1 cellular context compared by ENCODE assay signal in the genomic region with DNA sequence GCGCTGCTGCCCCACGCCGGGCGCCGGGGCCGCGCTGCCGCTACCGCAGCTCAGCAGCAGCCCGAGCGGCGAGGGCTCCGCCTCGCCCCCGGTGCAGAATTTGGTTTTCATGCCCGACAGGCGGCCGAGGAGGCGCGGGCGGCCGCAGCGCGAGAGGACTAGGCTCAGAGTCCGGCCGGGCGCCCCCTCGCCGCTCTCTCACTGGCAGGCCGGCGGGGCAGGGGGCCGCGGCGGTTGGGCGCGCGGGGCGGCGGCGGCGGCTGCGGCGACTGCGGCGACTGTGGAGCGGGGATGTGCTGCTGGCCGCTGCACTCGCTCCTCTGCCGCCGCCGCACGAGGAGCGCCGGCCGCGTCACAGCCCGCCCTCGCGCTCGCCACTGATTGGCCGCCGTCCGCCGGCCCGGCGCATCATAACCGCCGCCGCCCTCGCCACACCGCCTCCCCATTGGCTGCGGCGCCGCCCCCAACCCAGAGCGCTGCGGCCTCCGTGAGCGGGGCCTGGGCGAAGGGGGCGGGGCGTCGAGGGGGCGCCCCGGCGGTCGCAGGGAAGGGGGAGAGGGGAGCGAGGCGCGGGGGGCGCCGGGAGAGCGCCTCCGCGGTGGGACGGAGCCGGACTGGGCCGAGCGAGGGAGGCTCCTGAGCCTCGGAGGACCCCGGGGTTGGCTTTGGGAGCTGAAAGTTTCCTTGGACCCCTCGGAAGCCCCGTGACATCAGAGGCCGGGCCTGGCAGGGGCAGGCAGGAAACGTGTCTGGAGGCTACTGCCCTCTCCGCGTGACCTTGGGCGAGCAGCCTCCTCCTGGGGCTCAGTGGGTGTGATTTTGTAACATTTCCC.
TF ChIP-seq lines count a peak whose summit lies in the region.

A gene (minus strand): TSS at position 322 of the 833 bp plus-strand sequence. CDS start 211 bp downstream, at position 111.

TF ChIP-seq in WTC11, 78 proteins besides CTCF, POLR2A, EP300 and RAD21 (continued from another document and continues in another):
- TF ChIP-seq, protein P1, sequence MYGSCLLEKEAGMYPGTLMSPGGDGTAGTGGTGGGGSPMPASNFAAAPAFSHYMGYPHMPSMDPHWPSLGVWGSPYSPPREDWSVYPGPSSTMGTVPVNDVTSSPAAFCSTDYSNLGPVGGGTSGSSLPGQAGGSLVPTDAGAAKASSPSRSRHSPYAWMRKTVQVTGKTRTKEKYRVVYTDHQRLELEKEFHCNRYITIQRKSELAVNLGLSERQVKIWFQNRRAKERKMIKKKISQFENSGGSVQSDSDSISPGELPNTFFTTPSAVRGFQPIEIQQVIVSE (CRISPR knock-in tag; IDR thresholded peaks at IDR 0.05; ENCODE audit: borderline replicate concordance): no peak
- TF ChIP-seq FOXJ3 (CRISPR knock-in tag; IDR thresholded peaks at IDR 0.05; ENCODE audit: borderline replicate concordance) (no peak), GABPB1 (CRISPR knock-in tag; IDR thresholded peaks at IDR 0.05) (0 out of 2 replicates have a peak, but pooled peaks have one; percentile 8), ATF1 (CRISPR knock-in tag; IDR thresholded peaks at IDR 0.05) (no peak), ZNF232 (CRISPR knock-in tag; IDR thresholded peaks at IDR 0.05) (no peak), ZNF317 (CRISPR knock-in tag; IDR thresholded peaks at IDR 0.05; ENCODE audit: borderline replicate concordance, low read depth) (no peak), OVOL2 (CRISPR knock-in tag; IDR thresholded peaks at IDR 0.05; ENCODE audit: borderline replicate concordance) (no peak), ZNF138 (CRISPR knock-in tag; conservative IDR thresholded peaks at IDR 0.05) (no peak), FOXP1 (CRISPR knock-in tag; IDR thresholded peaks at IDR 0.05; ENCODE audit: borderline replicate concordance) (peak; percentile 43; the same call in 1 of the 2 replicates), RELA (CRISPR knock-in tag; IDR thresholded peaks at IDR 0.05; ENCODE audit: borderline replicate concordance) (no peak), ZNF416 (CRISPR knock-in tag; IDR thresholded peaks at IDR 0.05) (no peak), EMX1 (CRISPR knock-in tag; IDR thresholded peaks at IDR 0.05) (no peak), CREB1 (CRISPR knock-in tag; IDR thresholded peaks at IDR 0.05) (no peak), NR2C2 (CRISPR knock-in tag; IDR thresholded peaks at IDR 0.05) (no peak), ZNF263 (CRISPR knock-in tag; IDR thresholded peaks at IDR 0.05; ENCODE audit: low read depth) (no peak), JAZF1 (CRISPR knock-in tag; IDR thresholded peaks at IDR 0.05) (no peak), ZNF121 (CRISPR knock-in tag; IDR thresholded peaks at IDR 0.05) (no peak), FOXK1 (CRISPR knock-in tag; IDR thresholded peaks at IDR 0.05) (peak; percentile 85), RORB (CRISPR knock-in tag; IDR thresholded peaks at IDR 0.05) (no peak), ETV6 (CRISPR knock-in tag; IDR thresholded peaks at IDR 0.05) (peak; percentile 65; the same call in 1 of the 2 replicates), MXD4 (CRISPR knock-in tag; IDR thresholded peaks at IDR 0.05; ENCODE audit: borderline replicate concordance) (no peak), ZBTB21 (CRISPR knock-in tag; IDR thresholded peaks at IDR 0.05; ENCODE audit: borderline replicate concordance) (0 out of 2 replicates have a peak, but pooled peaks have one; percentile 45), SMAD3 (CRISPR knock-in tag; IDR thresholded peaks at IDR 0.05; ENCODE audit: borderline replicate concordance) (no peak), NR1H2 (CRISPR knock-in tag; IDR thresholded peaks at IDR 0.05) (no peak), ESRRA (CRISPR knock-in tag; IDR thresholded peaks at IDR 0.05; ENCODE audit: borderline replicate concordance) (no peak), SOX15 (CRISPR knock-in tag; IDR thresholded peaks at IDR 0.05) (no peak), TEAD4 (CRISPR knock-in tag; IDR thresholded peaks at IDR 0.05) (no peak), NFE2L1 (CRISPR knock-in tag; IDR thresholded peaks at IDR 0.05) (no peak), TP53 (CRISPR knock-in tag; IDR thresholded peaks at IDR 0.05) (peak; percentile 73; the same call in 1 of the 2 replicates)
- TF ChIP-seq, protein P2, sequence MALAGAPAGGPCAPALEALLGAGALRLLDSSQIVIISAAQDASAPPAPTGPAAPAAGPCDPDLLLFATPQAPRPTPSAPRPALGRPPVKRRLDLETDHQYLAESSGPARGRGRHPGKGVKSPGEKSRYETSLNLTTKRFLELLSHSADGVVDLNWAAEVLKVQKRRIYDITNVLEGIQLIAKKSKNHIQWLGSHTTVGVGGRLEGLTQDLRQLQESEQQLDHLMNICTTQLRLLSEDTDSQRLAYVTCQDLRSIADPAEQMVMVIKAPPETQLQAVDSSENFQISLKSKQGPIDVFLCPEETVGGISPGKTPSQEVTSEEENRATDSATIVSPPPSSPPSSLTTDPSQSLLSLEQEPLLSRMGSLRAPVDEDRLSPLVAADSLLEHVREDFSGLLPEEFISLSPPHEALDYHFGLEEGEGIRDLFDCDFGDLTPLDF (CRISPR knock-in tag; IDR thresholded peaks at IDR 0.05): peak; percentile 73
- TF ChIP-seq, protein P3, sequence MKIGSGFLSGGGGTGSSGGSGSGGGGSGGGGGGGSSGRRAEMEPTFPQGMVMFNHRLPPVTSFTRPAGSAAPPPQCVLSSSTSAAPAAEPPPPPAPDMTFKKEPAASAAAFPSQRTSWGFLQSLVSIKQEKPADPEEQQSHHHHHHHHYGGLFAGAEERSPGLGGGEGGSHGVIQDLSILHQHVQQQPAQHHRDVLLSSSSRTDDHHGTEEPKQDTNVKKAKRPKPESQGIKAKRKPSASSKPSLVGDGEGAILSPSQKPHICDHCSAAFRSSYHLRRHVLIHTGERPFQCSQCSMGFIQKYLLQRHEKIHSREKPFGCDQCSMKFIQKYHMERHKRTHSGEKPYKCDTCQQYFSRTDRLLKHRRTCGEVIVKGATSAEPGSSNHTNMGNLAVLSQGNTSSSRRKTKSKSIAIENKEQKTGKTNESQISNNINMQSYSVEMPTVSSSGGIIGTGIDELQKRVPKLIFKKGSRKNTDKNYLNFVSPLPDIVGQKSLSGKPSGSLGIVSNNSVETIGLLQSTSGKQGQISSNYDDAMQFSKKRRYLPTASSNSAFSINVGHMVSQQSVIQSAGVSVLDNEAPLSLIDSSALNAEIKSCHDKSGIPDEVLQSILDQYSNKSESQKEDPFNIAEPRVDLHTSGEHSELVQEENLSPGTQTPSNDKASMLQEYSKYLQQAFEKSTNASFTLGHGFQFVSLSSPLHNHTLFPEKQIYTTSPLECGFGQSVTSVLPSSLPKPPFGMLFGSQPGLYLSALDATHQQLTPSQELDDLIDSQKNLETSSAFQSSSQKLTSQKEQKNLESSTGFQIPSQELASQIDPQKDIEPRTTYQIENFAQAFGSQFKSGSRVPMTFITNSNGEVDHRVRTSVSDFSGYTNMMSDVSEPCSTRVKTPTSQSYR (CRISPR knock-in tag; IDR thresholded peaks at IDR 0.05): no peak
- TF ChIP-seq, protein P4, sequence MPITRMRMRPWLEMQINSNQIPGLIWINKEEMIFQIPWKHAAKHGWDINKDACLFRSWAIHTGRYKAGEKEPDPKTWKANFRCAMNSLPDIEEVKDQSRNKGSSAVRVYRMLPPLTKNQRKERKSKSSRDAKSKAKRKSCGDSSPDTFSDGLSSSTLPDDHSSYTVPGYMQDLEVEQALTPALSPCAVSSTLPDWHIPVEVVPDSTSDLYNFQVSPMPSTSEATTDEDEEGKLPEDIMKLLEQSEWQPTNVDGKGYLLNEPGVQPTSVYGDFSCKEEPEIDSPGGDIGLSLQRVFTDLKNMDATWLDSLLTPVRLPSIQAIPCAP (CRISPR knock-in tag; IDR thresholded peaks at IDR 0.05): no peak
- TF ChIP-seq, protein P5, sequence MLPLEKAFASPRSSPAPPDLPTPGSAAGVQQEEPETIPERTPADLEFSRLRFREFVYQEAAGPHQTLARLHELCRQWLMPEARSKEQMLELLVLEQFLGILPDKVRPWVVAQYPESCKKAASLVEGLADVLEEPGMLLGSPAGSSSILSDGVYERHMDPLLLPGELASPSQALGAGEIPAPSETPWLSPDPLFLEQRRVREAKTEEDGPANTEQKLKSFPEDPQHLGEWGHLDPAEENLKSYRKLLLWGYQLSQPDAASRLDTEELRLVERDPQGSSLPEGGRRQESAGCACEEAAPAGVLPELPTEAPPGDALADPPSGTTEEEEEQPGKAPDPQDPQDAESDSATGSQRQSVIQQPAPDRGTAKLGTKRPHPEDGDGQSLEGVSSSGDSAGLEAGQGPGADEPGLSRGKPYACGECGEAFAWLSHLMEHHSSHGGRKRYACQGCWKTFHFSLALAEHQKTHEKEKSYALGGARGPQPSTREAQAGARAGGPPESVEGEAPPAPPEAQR (CRISPR knock-in tag; IDR thresholded peaks at IDR 0.05): no peak
- TF ChIP-seq, protein P6, sequence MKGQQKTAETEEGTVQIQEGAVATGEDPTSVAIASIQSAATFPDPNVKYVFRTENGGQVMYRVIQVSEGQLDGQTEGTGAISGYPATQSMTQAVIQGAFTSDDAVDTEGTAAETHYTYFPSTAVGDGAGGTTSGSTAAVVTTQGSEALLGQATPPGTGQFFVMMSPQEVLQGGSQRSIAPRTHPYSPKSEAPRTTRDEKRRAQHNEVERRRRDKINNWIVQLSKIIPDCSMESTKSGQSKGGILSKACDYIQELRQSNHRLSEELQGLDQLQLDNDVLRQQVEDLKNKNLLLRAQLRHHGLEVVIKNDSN (CRISPR knock-in tag; IDR thresholded peaks at IDR 0.05): no peak
- TF ChIP-seq, protein P7, sequence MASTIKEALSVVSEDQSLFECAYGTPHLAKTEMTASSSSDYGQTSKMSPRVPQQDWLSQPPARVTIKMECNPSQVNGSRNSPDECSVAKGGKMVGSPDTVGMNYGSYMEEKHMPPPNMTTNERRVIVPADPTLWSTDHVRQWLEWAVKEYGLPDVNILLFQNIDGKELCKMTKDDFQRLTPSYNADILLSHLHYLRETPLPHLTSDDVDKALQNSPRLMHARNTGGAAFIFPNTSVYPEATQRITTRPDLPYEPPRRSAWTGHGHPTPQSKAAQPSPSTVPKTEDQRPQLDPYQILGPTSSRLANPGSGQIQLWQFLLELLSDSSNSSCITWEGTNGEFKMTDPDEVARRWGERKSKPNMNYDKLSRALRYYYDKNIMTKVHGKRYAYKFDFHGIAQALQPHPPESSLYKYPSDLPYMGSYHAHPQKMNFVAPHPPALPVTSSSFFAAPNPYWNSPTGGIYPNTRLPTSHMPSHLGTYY (CRISPR knock-in tag; IDR thresholded peaks at IDR 0.05): no peak
- TF ChIP-seq, protein P8, sequence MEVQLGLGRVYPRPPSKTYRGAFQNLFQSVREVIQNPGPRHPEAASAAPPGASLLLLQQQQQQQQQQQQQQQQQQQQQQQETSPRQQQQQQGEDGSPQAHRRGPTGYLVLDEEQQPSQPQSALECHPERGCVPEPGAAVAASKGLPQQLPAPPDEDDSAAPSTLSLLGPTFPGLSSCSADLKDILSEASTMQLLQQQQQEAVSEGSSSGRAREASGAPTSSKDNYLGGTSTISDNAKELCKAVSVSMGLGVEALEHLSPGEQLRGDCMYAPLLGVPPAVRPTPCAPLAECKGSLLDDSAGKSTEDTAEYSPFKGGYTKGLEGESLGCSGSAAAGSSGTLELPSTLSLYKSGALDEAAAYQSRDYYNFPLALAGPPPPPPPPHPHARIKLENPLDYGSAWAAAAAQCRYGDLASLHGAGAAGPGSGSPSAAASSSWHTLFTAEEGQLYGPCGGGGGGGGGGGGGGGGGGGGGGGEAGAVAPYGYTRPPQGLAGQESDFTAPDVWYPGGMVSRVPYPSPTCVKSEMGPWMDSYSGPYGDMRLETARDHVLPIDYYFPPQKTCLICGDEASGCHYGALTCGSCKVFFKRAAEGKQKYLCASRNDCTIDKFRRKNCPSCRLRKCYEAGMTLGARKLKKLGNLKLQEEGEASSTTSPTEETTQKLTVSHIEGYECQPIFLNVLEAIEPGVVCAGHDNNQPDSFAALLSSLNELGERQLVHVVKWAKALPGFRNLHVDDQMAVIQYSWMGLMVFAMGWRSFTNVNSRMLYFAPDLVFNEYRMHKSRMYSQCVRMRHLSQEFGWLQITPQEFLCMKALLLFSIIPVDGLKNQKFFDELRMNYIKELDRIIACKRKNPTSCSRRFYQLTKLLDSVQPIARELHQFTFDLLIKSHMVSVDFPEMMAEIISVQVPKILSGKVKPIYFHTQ (CRISPR knock-in tag; IDR thresholded peaks at IDR 0.05): no peak
- TF ChIP-seq, protein P9, sequence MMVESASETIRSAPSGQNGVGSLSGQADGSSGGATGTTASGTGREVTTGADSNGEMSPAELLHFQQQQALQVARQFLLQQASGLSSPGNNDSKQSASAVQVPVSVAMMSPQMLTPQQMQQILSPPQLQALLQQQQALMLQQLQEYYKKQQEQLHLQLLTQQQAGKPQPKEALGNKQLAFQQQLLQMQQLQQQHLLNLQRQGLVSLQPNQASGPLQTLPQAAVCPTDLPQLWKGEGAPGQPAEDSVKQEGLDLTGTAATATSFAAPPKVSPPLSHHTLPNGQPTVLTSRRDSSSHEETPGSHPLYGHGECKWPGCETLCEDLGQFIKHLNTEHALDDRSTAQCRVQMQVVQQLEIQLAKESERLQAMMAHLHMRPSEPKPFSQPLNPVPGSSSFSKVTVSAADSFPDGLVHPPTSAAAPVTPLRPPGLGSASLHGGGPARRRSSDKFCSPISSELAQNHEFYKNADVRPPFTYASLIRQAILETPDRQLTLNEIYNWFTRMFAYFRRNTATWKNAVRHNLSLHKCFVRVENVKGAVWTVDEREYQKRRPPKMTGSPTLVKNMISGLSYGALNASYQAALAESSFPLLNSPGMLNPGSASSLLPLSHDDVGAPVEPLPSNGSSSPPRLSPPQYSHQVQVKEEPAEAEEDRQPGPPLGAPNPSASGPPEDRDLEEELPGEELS (CRISPR knock-in tag; IDR thresholded peaks at IDR 0.05): peak; percentile 60; the same call in 1 of the 2 replicates
- TF ChIP-seq, protein P10, sequence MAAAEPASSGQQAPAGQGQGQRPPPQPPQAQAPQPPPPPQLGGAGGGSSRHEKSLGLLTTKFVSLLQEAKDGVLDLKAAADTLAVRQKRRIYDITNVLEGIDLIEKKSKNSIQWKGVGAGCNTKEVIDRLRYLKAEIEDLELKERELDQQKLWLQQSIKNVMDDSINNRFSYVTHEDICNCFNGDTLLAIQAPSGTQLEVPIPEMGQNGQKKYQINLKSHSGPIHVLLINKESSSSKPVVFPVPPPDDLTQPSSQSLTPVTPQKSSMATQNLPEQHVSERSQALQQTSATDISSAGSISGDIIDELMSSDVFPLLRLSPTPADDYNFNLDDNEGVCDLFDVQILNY (CRISPR knock-in tag; IDR thresholded peaks at IDR 0.05): peak; percentile 85
- TF ChIP-seq, protein P11, sequence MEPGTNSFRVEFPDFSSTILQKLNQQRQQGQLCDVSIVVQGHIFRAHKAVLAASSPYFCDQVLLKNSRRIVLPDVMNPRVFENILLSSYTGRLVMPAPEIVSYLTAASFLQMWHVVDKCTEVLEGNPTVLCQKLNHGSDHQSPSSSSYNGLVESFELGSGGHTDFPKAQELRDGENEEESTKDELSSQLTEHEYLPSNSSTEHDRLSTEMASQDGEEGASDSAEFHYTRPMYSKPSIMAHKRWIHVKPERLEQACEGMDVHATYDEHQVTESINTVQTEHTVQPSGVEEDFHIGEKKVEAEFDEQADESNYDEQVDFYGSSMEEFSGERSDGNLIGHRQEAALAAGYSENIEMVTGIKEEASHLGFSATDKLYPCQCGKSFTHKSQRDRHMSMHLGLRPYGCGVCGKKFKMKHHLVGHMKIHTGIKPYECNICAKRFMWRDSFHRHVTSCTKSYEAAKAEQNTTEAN (CRISPR knock-in tag; IDR thresholded peaks at IDR 0.05): no peak
- TF ChIP-seq, protein P12, sequence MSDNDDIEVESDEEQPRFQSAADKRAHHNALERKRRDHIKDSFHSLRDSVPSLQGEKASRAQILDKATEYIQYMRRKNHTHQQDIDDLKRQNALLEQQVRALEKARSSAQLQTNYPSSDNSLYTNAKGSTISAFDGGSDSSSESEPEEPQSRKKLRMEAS (CRISPR knock-in tag; IDR thresholded peaks at IDR 0.05): no peak; the same call in 1 of the 2 replicates
- TF ChIP-seq, protein P13, sequence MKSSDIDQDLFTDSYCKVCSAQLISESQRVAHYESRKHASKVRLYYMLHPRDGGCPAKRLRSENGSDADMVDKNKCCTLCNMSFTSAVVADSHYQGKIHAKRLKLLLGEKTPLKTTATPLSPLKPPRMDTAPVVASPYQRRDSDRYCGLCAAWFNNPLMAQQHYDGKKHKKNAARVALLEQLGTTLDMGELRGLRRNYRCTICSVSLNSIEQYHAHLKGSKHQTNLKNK (CRISPR knock-in tag; IDR thresholded peaks at IDR 0.05): no peak
